In the genomic region with DNA sequence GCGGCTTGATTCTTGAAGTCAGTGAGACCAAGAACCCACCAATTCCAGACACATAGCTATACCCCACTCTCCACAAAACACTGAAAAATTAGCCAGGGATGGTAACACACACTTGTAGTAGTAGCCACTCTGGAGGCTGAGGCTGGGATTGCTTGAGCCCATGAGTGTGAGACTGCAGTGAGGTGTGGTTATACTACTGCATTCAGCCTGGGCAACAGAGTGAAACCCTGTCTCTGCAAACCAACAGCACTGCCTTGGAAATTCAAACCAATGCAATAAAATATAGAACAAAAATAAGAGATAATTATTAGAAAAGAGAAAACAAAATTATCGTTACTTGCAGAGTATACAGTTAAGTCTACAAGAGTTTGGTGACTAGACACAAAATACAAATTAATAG, we compare ENCODE assay signal across 3 cellular contexts.
TF ChIP-seq lines count a peak whose summit lies in the region.

No MANE protein-coding gene starts in this region.

TF ChIP-seq in K562, 482 proteins besides CTCF, POLR2A, EP300 and RAD21 (continues in another document):
- TF ChIP-seq SNRNP70 (optimal IDR thresholded peaks at IDR 0.05; ENCODE audit: low read depth, low read length) (no peak), ZNF668 (CRISPR knock-in tag; IDR thresholded peaks at IDR 0.05) (no peak), SMAD2 (IDR thresholded peaks at IDR 0.05; ENCODE audit: low read depth, low read length) (no peak), STAT6 (CRISPR knock-in tag; IDR thresholded peaks at IDR 0.05) (no peak), MED1 (CRISPR knock-in tag; IDR thresholded peaks at IDR 0.05; ENCODE audit: borderline replicate concordance) (no peak), ZNF586 (CRISPR knock-in tag; conservative IDR thresholded peaks at IDR 0.05) (no peak), PTBP1 (IDR thresholded peaks at IDR 0.05; ENCODE audit: low read depth, low read length) (no peak), ZBED1 (IDR thresholded peaks at IDR 0.05) (no peak), ASH1L (IDR thresholded peaks at IDR 0.05; ENCODE audit: borderline replicate concordance, low read depth, partially characterized antibody) (no peak), ZNF217 (CRISPR knock-in tag; IDR thresholded peaks at IDR 0.05) (no peak), ATF2 (CRISPR knock-in tag; IDR thresholded peaks at IDR 0.05) (no peak)

TF ChIP-seq in GM23338, 12 proteins besides CTCF, POLR2A, EP300 and RAD21:
- TF ChIP-seq EZH2 (IDR thresholded peaks at IDR 0.05; ENCODE audit: low read depth, unreplicated experiment) = no peak
- TF ChIP-seq, protein P1, sequence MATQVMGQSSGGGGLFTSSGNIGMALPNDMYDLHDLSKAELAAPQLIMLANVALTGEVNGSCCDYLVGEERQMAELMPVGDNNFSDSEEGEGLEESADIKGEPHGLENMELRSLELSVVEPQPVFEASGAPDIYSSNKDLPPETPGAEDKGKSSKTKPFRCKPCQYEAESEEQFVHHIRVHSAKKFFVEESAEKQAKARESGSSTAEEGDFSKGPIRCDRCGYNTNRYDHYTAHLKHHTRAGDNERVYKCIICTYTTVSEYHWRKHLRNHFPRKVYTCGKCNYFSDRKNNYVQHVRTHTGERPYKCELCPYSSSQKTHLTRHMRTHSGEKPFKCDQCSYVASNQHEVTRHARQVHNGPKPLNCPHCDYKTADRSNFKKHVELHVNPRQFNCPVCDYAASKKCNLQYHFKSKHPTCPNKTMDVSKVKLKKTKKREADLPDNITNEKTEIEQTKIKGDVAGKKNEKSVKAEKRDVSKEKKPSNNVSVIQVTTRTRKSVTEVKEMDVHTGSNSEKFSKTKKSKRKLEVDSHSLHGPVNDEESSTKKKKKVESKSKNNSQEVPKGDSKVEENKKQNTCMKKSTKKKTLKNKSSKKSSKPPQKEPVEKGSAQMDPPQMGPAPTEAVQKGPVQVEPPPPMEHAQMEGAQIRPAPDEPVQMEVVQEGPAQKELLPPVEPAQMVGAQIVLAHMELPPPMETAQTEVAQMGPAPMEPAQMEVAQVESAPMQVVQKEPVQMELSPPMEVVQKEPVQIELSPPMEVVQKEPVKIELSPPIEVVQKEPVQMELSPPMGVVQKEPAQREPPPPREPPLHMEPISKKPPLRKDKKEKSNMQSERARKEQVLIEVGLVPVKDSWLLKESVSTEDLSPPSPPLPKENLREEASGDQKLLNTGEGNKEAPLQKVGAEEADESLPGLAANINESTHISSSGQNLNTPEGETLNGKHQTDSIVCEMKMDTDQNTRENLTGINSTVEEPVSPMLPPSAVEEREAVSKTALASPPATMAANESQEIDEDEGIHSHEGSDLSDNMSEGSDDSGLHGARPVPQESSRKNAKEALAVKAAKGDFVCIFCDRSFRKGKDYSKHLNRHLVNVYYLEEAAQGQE (IDR thresholded peaks at IDR 0.05; ENCODE audit: unreplicated experiment) = no peak
- TF ChIP-seq NANOG (IDR thresholded peaks at IDR 0.05; ENCODE audit: borderline replicate concordance) = no peak
- no peak for TF ChIP-seq CREB1 (CRISPR knock-in tag; IDR thresholded peaks at IDR 0.05; ENCODE audit: low read depth)
- no peak for TF ChIP-seq EZH2phosphoT487 (IDR thresholded peaks at IDR 0.05; ENCODE audit: unreplicated experiment)
- TF ChIP-seq POLR2AphosphoS5 (IDR thresholded peaks at IDR 0.05; ENCODE audit: low read depth) = no peak
- no peak for TF ChIP-seq ZNF331 (CRISPR knock-in tag; IDR thresholded peaks at IDR 0.05; ENCODE audit: low read depth)
- TF ChIP-seq ZNF114 (CRISPR knock-in tag; IDR thresholded peaks at IDR 0.05) = no peak
- TF ChIP-seq, protein P2, sequence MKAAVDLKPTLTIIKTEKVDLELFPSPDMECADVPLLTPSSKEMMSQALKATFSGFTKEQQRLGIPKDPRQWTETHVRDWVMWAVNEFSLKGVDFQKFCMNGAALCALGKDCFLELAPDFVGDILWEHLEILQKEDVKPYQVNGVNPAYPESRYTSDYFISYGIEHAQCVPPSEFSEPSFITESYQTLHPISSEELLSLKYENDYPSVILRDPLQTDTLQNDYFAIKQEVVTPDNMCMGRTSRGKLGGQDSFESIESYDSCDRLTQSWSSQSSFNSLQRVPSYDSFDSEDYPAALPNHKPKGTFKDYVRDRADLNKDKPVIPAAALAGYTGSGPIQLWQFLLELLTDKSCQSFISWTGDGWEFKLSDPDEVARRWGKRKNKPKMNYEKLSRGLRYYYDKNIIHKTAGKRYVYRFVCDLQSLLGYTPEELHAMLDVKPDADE (IDR thresholded peaks at IDR 0.05) = no peak
TF ChIP-seq in GM23338: peak in this region for 0.

TF ChIP-seq in GM12891, 5 proteins besides CTCF, POLR2A, EP300 and RAD21:
- TF ChIP-seq POLR2AphosphoS5 (IDR thresholded peaks at IDR 0.05; ENCODE audit: low read depth, low read length) (no peak), PAX5 (IDR thresholded peaks at IDR 0.05; ENCODE audit: insufficient read depth, low read length, severe bottlenecking) (no peak), TAF1 (IDR thresholded peaks at IDR 0.05; ENCODE audit: low read depth, low read length) (no peak), SPI1 (IDR thresholded peaks at IDR 0.05; ENCODE audit: low read depth, low read length) (no peak), POU2F2 (IDR thresholded peaks at IDR 0.05; ENCODE audit: low read depth, low read length) (no peak)
